ENCODE assay signal across 9 cellular contexts in the genomic region with DNA sequence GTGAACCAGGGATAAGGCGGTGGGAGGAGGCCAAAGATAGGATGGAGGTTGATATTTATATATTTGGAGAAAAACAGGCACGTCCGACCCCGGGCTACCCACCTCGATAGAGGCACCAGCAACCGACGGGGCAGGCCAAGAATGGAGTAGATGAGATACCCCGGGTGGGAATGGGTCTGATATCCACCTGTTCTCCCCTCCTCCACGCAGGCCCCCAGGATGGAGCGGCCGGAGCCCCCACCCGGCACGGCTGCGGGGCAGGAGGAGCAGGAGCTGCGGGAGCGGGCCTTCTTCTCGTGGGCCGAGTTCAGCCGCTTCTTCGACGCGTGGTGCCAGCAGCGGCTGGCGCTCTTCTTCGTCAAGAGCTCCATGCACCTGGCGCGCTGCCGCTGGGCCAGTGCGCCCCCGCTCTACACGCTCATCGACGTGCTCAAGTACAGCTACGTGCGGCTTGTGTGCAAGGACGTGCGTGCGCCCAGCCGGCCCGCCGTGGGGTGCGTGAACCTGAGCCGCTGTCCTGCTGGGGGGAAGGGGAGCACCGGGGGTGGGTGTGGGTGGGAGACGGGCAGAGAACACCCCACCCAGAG. TPM values are rescaled to one million over a fixed set of nuclear protein-coding genes. Genes with fewer than 3 reads are reported as not detected.
DNase-seq lines count a peak whose midpoint lies in the region; ATAC-seq and TF ChIP-seq lines count a peak whose summit lies in the region.
"Had no signal": no experiment of that assay in that cellular context is flagged by ENCODE, and none has a peak within 500 bp of the region (broad histone marks: within the 10 kb centered on the region; RNA-seq: fewer than 3 reads in every experiment).

No MANE protein-coding gene starts in this region.

- H3K27me3 Mint-ChIP-seq in activated T-cell treated with anti-CD3 and anti-CD28 coated beads, Interleukin-2, amount 50 U/mL, for 72 hours (ENCODE audit: low read depth), result no peaks in the 10 kb centered on the region

- H3K9me3 ChIP-seq in SK-N-MC (ENCODE audit: low read depth, low read length) (no peaks in the 10 kb centered on the region), skeletal muscle satellite cell (replicated peaks; ENCODE audit: low read length) (no peaks in the 10 kb centered on the region)

- H3K36me3 ChIP-seq in SK-N-MC (ENCODE audit: insufficient read depth, low read length), result peaks cover 16% of the 10 kb centered on the region; the same call in 1 of the 2 replicates
- H3K36me3 ChIP-seq in skeletal muscle satellite cell (ENCODE audit: insufficient read depth, low read length), result peaks cover 20% of the 10 kb centered on the region

- peaks cover 54% of the 10 kb centered on the region for H3K4me1 Mint-ChIP-seq in activated T-cell treated with anti-CD3 and anti-CD28 coated beads, Interleukin-2, amount 50 U/mL, for 72 hours (ENCODE audit: low read depth)

- H3K9ac ChIP-seq in SK-N-MC (ENCODE audit: insufficient read length) (peak overlapping the region; percentile 87), skeletal muscle satellite cell (ENCODE audit: low read depth, low read length) (peak overlapping the region; percentile 89)

- H3K4me1 ChIP-seq in skeletal muscle satellite cell (ENCODE audit: control insufficient read depth, insufficient read depth, low read length), result peaks cover 9% of the 10 kb centered on the region

- in situ Hi-C loops in KBM-7 (cut with MboI; ENCODE audit: low pct_unique_long_range_greater_than_20kb, low sequenced_read_pairs), result no loop called here

- ATAC-seq in activated T-cell treated with anti-CD3 and anti-CD28 coated beads, Interleukin-2, amount 50 U/mL, for 72 hours (replicated peaks in 1 of 2), result no peak

- peak overlapping the region; percentile 96 for H3K4me2 ChIP-seq in skeletal muscle satellite cell (ENCODE audit: low read length)

- no peak for TF ChIP-seq CTCF in fibroblast of the aortic adventitia (IDR thresholded peaks at IDR 0.05; ENCODE audit: insufficient read depth, low read length)

- no peaks in the 10 kb centered on the region for H3K27me3 ChIP-seq in skeletal muscle satellite cell (ENCODE audit: control insufficient read depth, insufficient read depth, low read length)

- H3K27ac ChIP-seq in SK-N-MC, result no peak overlapping the region

- DNase-seq in activated T-cell treated with anti-CD3 and anti-CD28 coated beads, Interleukin-2, amount 50 U/mL, for 72 hours, result no peak
- DNase-seq in activated T-cell treated with anti-CD3 and anti-CD28 coated beads for 4 hours (no peak), SK-N-MC (ENCODE audit: low read depth, low spot score) (no peak), fibroblast of the aortic adventitia (ENCODE audit: low read depth) (no peak), AG08396 (ENCODE audit: low spot score) (no peak), KBM-7 (no peak), NCI-H1105 treated with DMSO at 0.1 percent for 48 hours (lab: John Stamatoyannopoulos, UW) (no peak)
- DNase-seq: stimulated activated CD4-positive, alpha-beta T cell treated with anti-CD3 and anti-CD28 coated beads, Interleukin-2, amount 100 ng/mL, for 24 hours had no signal

- no peaks in the 10 kb centered on the region for H3K9me3 Mint-ChIP-seq in activated T-cell treated with anti-CD3 and anti-CD28 coated beads, Interleukin-2, amount 50 U/mL, for 72 hours

- peak overlapping the region; percentile 99 for H3K4me3 ChIP-seq in SK-N-MC
- peak overlapping the region; percentile 95 for H3K4me3 ChIP-seq in fibroblast of the aortic adventitia (ENCODE audit: low read depth, low read length)
- peak overlapping the region; percentile 95 for H3K4me3 ChIP-seq in skeletal muscle satellite cell (ENCODE audit: low read length)

- peak overlapping the region; percentile 86 to 97 for H3K4me3 Mint-ChIP-seq in activated T-cell treated with anti-CD3 and anti-CD28 coated beads, Interleukin-2, amount 50 U/mL, for 72 hours

- peaks cover 5 to 15% of the 10 kb centered on the region in 2 donors for H3K36me3 Mint-ChIP-seq in activated T-cell treated with anti-CD3 and anti-CD28 coated beads, Interleukin-2, amount 50 U/mL, for 72 hours (ENCODE audit: insufficient read depth in 2 of 2)

- peak overlapping the region; percentile 73 for H3K27ac Mint-ChIP-seq in activated T-cell treated with anti-CD3 and anti-CD28 coated beads, Interleukin-2, amount 50 U/mL, for 72 hours

RNA-seq across cellular contexts. Expression of gene ZSWIM9, which starts 1.2 kb away (rescaled TPM):
- total RNA-seq in activated T-cell treated with anti-CD3 and anti-CD28 coated beads, Interleukin-2, amount 50 U/mL, for 72 hours, result 10 to 100 TPM; 10.6 to 13.1 TPM
- 2.7 and 4.3 TPM in 2 replicates for total RNA-seq in fibroblast of the aortic adventitia (ENCODE audit: low replicate concordance)
- 1.7 and 2.0 TPM in 2 replicates for total RNA-seq in skeletal muscle satellite cell (2012; rRNA removed)

RNA-seq across cellular contexts. Expression of gene LIG1, which starts 1.5 kb away (rescaled TPM):
- total RNA-seq in activated T-cell treated with anti-CD3 and anti-CD28 coated beads, Interleukin-2, amount 50 U/mL, for 72 hours, result 100 to 1,000 TPM; 156 to 212 TPM
- total RNA-seq in fibroblast of the aortic adventitia (ENCODE audit: low replicate concordance), result 9.0 and 27.3 TPM in 2 replicates
- total RNA-seq in skeletal muscle satellite cell (2012; rRNA removed), result 19.2 and 20.8 TPM in 2 replicates
